In genomic region chr15:89441295-89441762, GRCh38 we compare ENCODE assay signal across 10 cellular contexts. TPM values are rescaled to one million over a fixed set of nuclear protein-coding genes. Genes with fewer than 3 reads are reported as not detected.
DNase-seq lines count a peak whose midpoint lies in the region; ATAC-seq, FAIRE-seq and TF ChIP-seq lines count a peak whose summit lies in the region.
"Had no signal": no experiment of that assay in that cellular context is flagged by ENCODE, and none has a peak within 500 bp of the region (broad histone marks: within the 10 kb centered on the region; RNA-seq: fewer than 3 reads in every experiment).

No MANE protein-coding gene starts in this region.

- H3K18ac ChIP-seq in H1 (ENCODE audit: extremely low read depth, low read length) = no peak overlapping the region
- H3K18ac ChIP-seq in mesenchymal stem cell (ENCODE audit: low read depth in 1 of 2, low read length in 2 of 2) = no peak overlapping the region
- no peak overlapping the region for H3K18ac ChIP-seq in mesendoderm (ENCODE audit: low read length)

- POLR2A ChIA-PET in H1 (lab: Charles Lee; ENCODE audit: partially characterized antibody) = no interaction called here

- H3K27me3 ChIP-seq in H1 (replicated peaks in 1 of 4; ENCODE audit: control insufficient read depth in 3 of 4, extremely low read depth in 1 of 4, insufficient read depth in 3 of 4, low read length in 3 of 4) (peaks cover 0 to 1% (median 0%) of the 10 kb centered on the region in 4 experiments; a peak in 3 of 7 replicates), breast epithelium (peaks cover 0 to 5% of the 10 kb centered on the region in 2 donors), mesenchymal stem cell (ENCODE audit: control insufficient read depth in 1 of 2, insufficient read depth in 1 of 2, low read length in 2 of 2) (peaks cover 62 to 85% of the 10 kb centered on the region in 2 experiments), mesendoderm (ENCODE audit: insufficient read depth, low read length, poor library complexity) (no peaks in the 10 kb centered on the region)

- DNase-seq in H1 (ENCODE audit: low read depth in 1 of 2, low spot score in 2 of 2) (peak in 1 of 2 experiments; percentile 46), breast epithelium (ENCODE audit: low spot score in 2 of 2) (no peak), mesenchymal stem cell (no peak), mesendoderm (no peak), NCI-H1436 treated with DMSO at 0.1 percent for 48 hours (lab: John Stamatoyannopoulos, UW) (no peak)
- DNase-seq: NCI-H226 had no signal

- no peak overlapping the region for H3K4me3 ChIP-seq in H1 (ENCODE audit: extremely low read depth in 1 of 4, insufficient read depth in 2 of 4, low read depth in 3 of 4, low read length in 4 of 4)
- no peak overlapping the region for H3K4me3 ChIP-seq in breast epithelium
- H3K4me3 ChIP-seq in mesenchymal stem cell (ENCODE audit: insufficient read depth in 1 of 2, low read depth in 1 of 2, low read length in 2 of 2) = no peak overlapping the region
- H3K4me3 ChIP-seq in mesendoderm (ENCODE audit: low read length) = no peak overlapping the region

- no peak overlapping the region for H4K8ac ChIP-seq in H1 (ENCODE audit: extremely low read depth, insufficient read depth, low read length)
- no peak overlapping the region for H4K8ac ChIP-seq in mesenchymal stem cell (ENCODE audit: low read length)
- H4K8ac ChIP-seq in mesendoderm (ENCODE audit: low read depth, low read length) = no peak overlapping the region

- no peak overlapping the region for H3K4me2 ChIP-seq in H1 (ENCODE audit: insufficient read depth in 1 of 2, low read depth in 2 of 2, low read length in 2 of 2)
- no peak overlapping the region for H3K4me2 ChIP-seq in mesenchymal stem cell (ENCODE audit: low read length, poor library complexity, severe bottlenecking)
- H3K4me2 ChIP-seq in mesendoderm (ENCODE audit: low read length) = no peak overlapping the region

- H3K56ac ChIP-seq in H1 (replicated peaks; ENCODE audit: insufficient read length, low read depth, low read length) = no peak overlapping the region
- no peak overlapping the region for H3K56ac ChIP-seq in mesendoderm (ENCODE audit: low read length)

- H3K79me1 ChIP-seq in H1 (ENCODE audit: low read depth, low read length) (no peaks in the 10 kb centered on the region), mesenchymal stem cell (replicated peaks; ENCODE audit: low read length, poor library complexity, severe bottlenecking) (no peaks in the 10 kb centered on the region), mesendoderm (ENCODE audit: low read length) (no peaks in the 10 kb centered on the region)

- no peak overlapping the region for H2BK20ac ChIP-seq in H1 (ENCODE audit: low read length)

- intact Hi-C loops in breast epithelium (cut with DNase I; ENCODE audit: low total_unique reads) = no loop called here

- H3K14ac ChIP-seq in H1 (ENCODE audit: insufficient read length) = no peak overlapping the region
- H3K14ac ChIP-seq in mesenchymal stem cell (ENCODE audit: low read length in 2 of 2) = no peak overlapping the region

- H3K9me3 ChIP-seq in H1 (ENCODE audit: insufficient read depth in 2 of 2, low read depth in 1 of 2, low read length in 1 of 2) = no peaks in the 10 kb centered on the region
- no peaks in the 10 kb centered on the region for H3K9me3 ChIP-seq in breast epithelium
- no peaks in the 10 kb centered on the region for H3K9me3 ChIP-seq in mesenchymal stem cell (ENCODE audit: control insufficient read depth, low read length)

- H3K23ac ChIP-seq in H1 (ENCODE audit: insufficient read length) = no peak overlapping the region
- H3K23ac ChIP-seq in mesenchymal stem cell (ENCODE audit: low read length in 2 of 2) = no peak overlapping the region
- H3K23ac ChIP-seq in mesendoderm (ENCODE audit: low read length) = no peak overlapping the region

- no peaks in the 10 kb centered on the region for H3K36me3 ChIP-seq in H1 (ENCODE audit: control insufficient read depth in 2 of 4, insufficient read depth in 4 of 4, low read length in 3 of 4)
- H3K36me3 ChIP-seq in breast epithelium = no peaks in the 10 kb centered on the region
- no peaks in the 10 kb centered on the region for H3K36me3 ChIP-seq in mesenchymal stem cell (ENCODE audit: control insufficient read depth in 1 of 2, insufficient read depth in 2 of 2, low read depth in 1 of 2, low read length in 2 of 2)
- H3K36me3 ChIP-seq in mesendoderm (ENCODE audit: control insufficient read depth, insufficient read depth, low read length) = no peaks in the 10 kb centered on the region

- no peak for TF ChIP-seq CTCF in H1 (IDR thresholded peaks at IDR 0.05; ENCODE audit: control extremely low read depth in 1 of 3, insufficient read depth in 1 of 3, low read depth in 1 of 3, low read length in 3 of 3)
- TF ChIP-seq CTCF in breast epithelium (IDR thresholded peaks at IDR 0.05) = no peak

- CTCF ChIA-PET in H1 (lab: Charles Lee; ENCODE audit: partially characterized antibody) = interaction anchor here (0.8 to 14.8 kb wide), 14 partner anchors 6 to 134 kb away, joined by 3 to 518 read pairs (median 6); partner anchors contain the start of genes RHCG and TICRR

- no peak overlapping the region for H2BK15ac ChIP-seq in H1 (ENCODE audit: low read length)
- H2BK15ac ChIP-seq in mesenchymal stem cell (ENCODE audit: low read depth, poor library complexity, severe bottlenecking) = no peak overlapping the region
- H2BK15ac ChIP-seq in mesendoderm (replicated peaks; ENCODE audit: low read depth) = no peak overlapping the region

- no peak overlapping the region for H3K4ac ChIP-seq in H1 (replicated peaks; ENCODE audit: insufficient read length, low read depth, low read length)
- H3K4ac ChIP-seq in mesenchymal stem cell (ENCODE audit: low read depth in 1 of 2, low read length in 2 of 2) = no peak overlapping the region
- H3K4ac ChIP-seq in mesendoderm (ENCODE audit: low read depth, low read length) = no peak overlapping the region

- H3K27ac ChIP-seq in H1 (ENCODE audit: low read depth, low read length) (no peak overlapping the region), breast epithelium (no peak overlapping the region), mesenchymal stem cell (ENCODE audit: low read length, poor library complexity, severe bottlenecking) (no peak overlapping the region), mesendoderm (ENCODE audit: low read depth, low read length) (no peak overlapping the region)

- H2BK5ac ChIP-seq in H1 (ENCODE audit: low read depth, low read length) = no peak overlapping the region
- H2BK5ac ChIP-seq in mesenchymal stem cell (ENCODE audit: low read depth, low read length, poor library complexity, severe bottlenecking) = no peak overlapping the region
- no peak overlapping the region for H2BK5ac ChIP-seq in mesendoderm (ENCODE audit: low read length)

- TF ChIP-seq RAD21 in H1 (IDR thresholded peaks at IDR 0.05 in 1 of 2, conservative IDR thresholded peaks at IDR 0.05 in 1 of 2; ENCODE audit: low read depth in 2 of 2, low read length in 2 of 2) = no peak

- no peak overlapping the region for H4K91ac ChIP-seq in H1 (replicated peaks; ENCODE audit: insufficient read length, low read length)
- H4K91ac ChIP-seq in mesenchymal stem cell (ENCODE audit: low read length) = no peak overlapping the region

- H2BK120ac ChIP-seq in H1 (replicated peaks; ENCODE audit: low read depth, low read length) (no peak overlapping the region), mesenchymal stem cell (ENCODE audit: low read depth, low read length) (no peak overlapping the region), mesendoderm (ENCODE audit: low read depth, low read length) (no peak overlapping the region)

- no peak for FAIRE-seq in H1 (lab: Jason Lieb, UNC)

- no peak for TF ChIP-seq EP300 in H1 (IDR thresholded peaks at IDR 0.05; ENCODE audit: borderline replicate concordance in 1 of 2, low read depth in 2 of 2, low read length in 2 of 2)

- no peaks in the 10 kb centered on the region; the same call in 1 of the 2 replicates for H3K23me2 ChIP-seq in H1 (ENCODE audit: low read depth, low read length)

- 69% methylated on average over 3 of the region's 3 CpGs; no CpG with 5 or more reads in 1 of the 2 experiments for WGBS in H1 (ENCODE audit: extremely low coverage in 1 of 2, insufficient coverage in 1 of 2, insufficient read length in 1 of 2, insufficient replicate concordance in 2 of 2, low coverage in 1 of 2, low lambda C conversion rate in 2 of 2, missing lambda C conversion rate in 1 of 2), 2 experiments
- WGBS in mesenchymal stem cell = 80% methylated on average over 1 of the region's 3 CpGs
- no CpG with 5 or more reads among the region's 3 CpGs for WGBS in mesendoderm (ENCODE audit: extremely low coverage, insufficient coverage, low lambda C conversion rate)

- H3K9ac ChIP-seq in H1 (replicated peaks in 1 of 4; ENCODE audit: extremely low read depth in 1 of 4, low read depth in 3 of 4, low read length in 3 of 4) (no peak overlapping the region), mesenchymal stem cell (ENCODE audit: low read length) (no peak overlapping the region), mesendoderm (ENCODE audit: low read length) (no peak overlapping the region)

- 0 out of 2 replicates have a peak overlapping the region, but pooled peaks have one; percentile 65 for H2AFZ ChIP-seq in H1 (ENCODE audit: low read length)
- H2AFZ ChIP-seq in mesenchymal stem cell (ENCODE audit: low read depth, low read length) = no peak overlapping the region

- H2AK5ac ChIP-seq in H1 (ENCODE audit: low read depth, low read length) = no peak overlapping the region
- no peak overlapping the region for H2AK5ac ChIP-seq in mesenchymal stem cell (ENCODE audit: low read length, severe bottlenecking)
- no peak overlapping the region for H2AK5ac ChIP-seq in mesendoderm (ENCODE audit: low read length)

- peak; percentile 95 for ATAC-seq in GM18868 (IDR thresholded peaks at IDR 0.05; ENCODE audit: unreplicated experiment)
- peak; percentile 98 for ATAC-seq in GM21737 (IDR thresholded peaks at IDR 0.05; ENCODE audit: unreplicated experiment)
- peak; percentile 98 for ATAC-seq in HG03460 (IDR thresholded peaks at IDR 0.05; ENCODE audit: unreplicated experiment)

- no peaks in the 10 kb centered on the region for H3K79me2 ChIP-seq in H1 (ENCODE audit: control insufficient read depth in 1 of 2, insufficient read depth in 2 of 2, low read length in 2 of 2)
- no peaks in the 10 kb centered on the region for H3K79me2 ChIP-seq in mesendoderm (ENCODE audit: control insufficient read depth, insufficient read depth, low read length)

- H3K4me1 ChIP-seq in H1 (replicated peaks in 1 of 4; ENCODE audit: control insufficient read depth in 3 of 4, insufficient read depth in 4 of 4, low read length in 3 of 4) (peaks cover 2 to 18% (median 13%) of the 10 kb centered on the region in 4 experiments), breast epithelium (no peaks in the 10 kb centered on the region), mesenchymal stem cell (ENCODE audit: control insufficient read depth, insufficient read depth, low read depth, low read length) (no peaks in the 10 kb centered on the region), mesendoderm (ENCODE audit: control insufficient read depth, low read depth, low read length) (no peaks in the 10 kb centered on the region)

- peaks cover 0 to 1% of the 10 kb centered on the region in 2 experiments for H4K20me1 ChIP-seq in H1 (replicated peaks in 1 of 2; ENCODE audit: control insufficient read depth in 1 of 2, insufficient read depth in 2 of 2, low read length in 2 of 2)

- H4K5ac ChIP-seq in H1 (ENCODE audit: insufficient read length, low read depth, low read length) = no peak overlapping the region
- no peak overlapping the region for H4K5ac ChIP-seq in mesendoderm (ENCODE audit: low read length)

- TF ChIP-seq POLR2A in H1 (IDR thresholded peaks at IDR 0.05; ENCODE audit: control extremely low read depth in 1 of 2, low read depth in 2 of 2, low read length in 2 of 2) = no peak
- TF ChIP-seq POLR2A in breast epithelium (IDR thresholded peaks at IDR 0.05) = no peak

- H2BK12ac ChIP-seq in H1 (ENCODE audit: low read depth, low read length) = no peak overlapping the region
- H2BK12ac ChIP-seq in mesenchymal stem cell (ENCODE audit: low read length in 2 of 2) = no peak overlapping the region

RNA-seq across cellular contexts. Expression of gene RHCG, which starts 55.1 kb away (rescaled TPM):
- 0.46 TPM in 1 of 2 replicates, not detected in the other for total RNA-seq in H1 (2021; fragmentation: NEBNext Ultra II Directional; extraction: Animal tissue kit (Norgen Biotek cat#: 25700))
- 0.53 and 0.68 TPM in 2 replicates for polyA plus RNA-seq in H1 (2011; rRNA removed)
- 0.74 TPM for polyA plus RNA-seq in H1 (2011; cell fraction: cytosol; rRNA removed)
- 0.97 TPM for polyA plus RNA-seq in H1 (2011; cell fraction: nucleus; rRNA removed)
- polyA plus RNA-seq in H1 (2012, experiment 1 of 2) = 0.25 to 0.58 TPM (median 0.45 TPM) in 4 replicates
- 0.39 TPM for polyA plus RNA-seq in H1 (2012, experiment 2 of 2)
- 0.43 TPM for polyA plus RNA-seq in H1 (2013, experiment 1 of 2)
- polyA plus RNA-seq in H1 (2013, experiment 2 of 2) = 0.37 TPM
- 1.2 and 1.6 TPM in 2 replicates for polyA minus RNA-seq in H1 (2011; rRNA and poly(A)+ RNA removed)
- not detected for polyA minus RNA-seq in H1 (2011; cell fraction: cytosol; rRNA and poly(A)+ RNA removed)
- 0.30 TPM for polyA minus RNA-seq in H1 (2011; cell fraction: nucleus; rRNA and poly(A)+ RNA removed)
- 1 to 10 TPM in 1 of 3 donors, under 1 TPM in 2; 0.16 to 1.5 (median 0.66) TPM for total RNA-seq in breast epithelium
- 0.03 TPM for polyA plus RNA-seq in mesenchymal stem cell (2013, experiment 1 of 2)
- polyA plus RNA-seq in mesenchymal stem cell (2013, experiment 2 of 2) = not detected
- polyA plus RNA-seq in mesendoderm (2013, experiment 1 of 2) = 0.04 TPM
- 0.03 TPM for polyA plus RNA-seq in mesendoderm (2013, experiment 2 of 2)
- total RNA-seq: epithelial cell of proximal tubule had no signal
